Comparison of ENCODE assay signal across 26 cellular contexts in the genomic region with DNA sequence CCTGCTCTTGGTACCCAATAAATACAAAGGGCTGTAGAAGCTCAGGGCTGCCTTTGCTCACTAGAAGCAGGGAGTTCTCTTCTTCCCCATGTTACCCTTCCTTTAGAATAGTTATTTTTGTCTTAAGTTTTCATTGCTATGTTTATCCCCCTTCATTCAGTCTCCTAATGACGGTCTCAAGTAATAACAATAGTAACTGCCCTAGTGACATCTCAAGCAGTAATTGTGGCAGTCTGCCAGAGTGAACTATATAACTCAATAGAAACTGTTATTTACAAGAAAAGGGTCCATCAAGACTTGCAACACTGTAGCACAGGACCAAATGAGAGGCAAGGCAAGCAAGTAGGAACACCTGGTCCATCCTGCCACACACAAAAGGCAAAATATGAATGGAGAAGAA.
"Had no signal": no experiment of that assay in that cellular context is flagged by ENCODE, and none has a peak within 500 bp of the region (broad histone marks: within the 10 kb centered on the region; RNA-seq: fewer than 3 reads in every experiment).

No MANE protein-coding gene starts in this region.

- H3K27me3 ChIP-seq: body of pancreas, esophagus squamous epithelium, hepatocyte, right lobe of liver, SJSA1, stomach, tibial nerve had no signal

- H3K4me3 ChIP-seq: body of pancreas, coronary artery, esophagus squamous epithelium, hepatocyte, mucosa of descending colon, right lobe of liver, SJSA1, stomach, tibial nerve had no signal

- DNase-seq: activated B cell treated with CpG ODN at 0.5 μM for 24 hours; activated CD4-positive, alpha-beta T cell treated with anti-CD3 and anti-CD28 coated beads for 36 hours; activated CD8-positive, alpha-beta T cell treated with anti-CD3 and anti-CD28 coated beads, Interleukin-2, amount 10 ng/mL, durations not matched to agents 7 days and 5 days; aorta; body of pancreas; cerebellar nuclear complex; endodermal cell; esophagus squamous epithelium; left cardiac atrium; left ventricle myocardium superior; mucosa of descending colon; posterior cingulate gyrus; right lobe of liver; small intestine; stimulated activated CD4-positive, alpha-beta T cell treated with anti-CD3 and anti-CD28 coated beads, Interleukin-4, amount 100 ng/mL, for 24 hours; stomach had no signal

- H3K27ac ChIP-seq: body of pancreas, coronary artery, epithelial cell of prostate, esophagus squamous epithelium, hepatocyte, right lobe of liver, SJSA1, tibial nerve had no signal

- H3K27me3 Mint-ChIP-seq: activated B cell treated with CpG ODN at 0.5 μM for 24 hours; activated CD4-positive, alpha-beta T cell treated with anti-CD3 and anti-CD28 coated beads for 36 hours; activated naive CD4-positive, alpha-beta T cell treated with anti-CD3 and anti-CD28 coated beads, Interleukin-2, amount 50 U/mL, for 24 hours; stimulated activated memory B cell treated with anti-CD40 and anti-IgM and Interleukin-4, amounts not matched to agents 10 μg/mL and 1 μg/mL and 100 μg/mL, for 72 hours had no signal

- H3K4me1 Mint-ChIP-seq: activated B cell treated with CpG ODN at 0.5 μM for 24 hours; activated CD4-positive, alpha-beta T cell treated with anti-CD3 and anti-CD28 coated beads for 36 hours; activated naive CD4-positive, alpha-beta T cell treated with anti-CD3 and anti-CD28 coated beads, Interleukin-2, amount 50 U/mL, for 24 hours; endodermal cell; nephron; stimulated activated memory B cell treated with anti-CD40 and anti-IgM and Interleukin-4, amounts not matched to agents 10 μg/mL and 1 μg/mL and 100 μg/mL, for 72 hours had no signal

- H3K9me3 Mint-ChIP-seq: activated B cell treated with CpG ODN at 0.5 μM for 24 hours; activated naive CD4-positive, alpha-beta T cell treated with anti-CD3 and anti-CD28 coated beads, Interleukin-2, amount 50 U/mL, for 24 hours; activated T-helper 2 cell treated with anti-CD3 and anti-CD28 coated beads, Interferon-gamma antibody, Interleukin-2, Interleukin-4, amounts not matched to agents 10 μg/mL and 5 μg/mL and 100 μg/mL, durations not matched to agents 14 hours and 24 hours and 36 hours; stimulated activated memory B cell treated with anti-CD40 and anti-IgM and Interleukin-4, amounts not matched to agents 10 μg/mL and 1 μg/mL and 100 μg/mL, for 72 hours; T-helper 2 cell treated with Interferon-gamma antibody and Interleukin-4, amounts not matched to agents 5 μg/mL and 100 μg/mL, for 36 hours had no signal

- H3K4me3 Mint-ChIP-seq: activated B cell treated with CpG ODN at 0.5 μM for 24 hours; activated CD4-positive, alpha-beta T cell treated with anti-CD3 and anti-CD28 coated beads for 36 hours; activated CD8-positive, alpha-beta T cell treated with anti-CD3 and anti-CD28 coated beads, Interleukin-2, amount 10 ng/mL, durations not matched to agents 7 days and 5 days; activated naive CD4-positive, alpha-beta T cell treated with anti-CD3 and anti-CD28 coated beads, Interleukin-2, amount 50 U/mL, for 24 hours; endodermal cell; nephron; stimulated activated memory B cell treated with anti-CD40 and anti-IgM and Interleukin-4, amounts not matched to agents 10 μg/mL and 1 μg/mL and 100 μg/mL, for 72 hours; T-helper 2 cell treated with Interferon-gamma antibody and Interleukin-4, amounts not matched to agents 5 μg/mL and 100 μg/mL, for 36 hours had no signal

- H3K4me1 ChIP-seq: esophagus squamous epithelium, right lobe of liver, SJSA1 had no signal

- H3K9me3 ChIP-seq: body of pancreas, esophagus squamous epithelium, mucosa of descending colon, right lobe of liver, SJSA1, stomach, tibial nerve had no signal

- H3K27ac Mint-ChIP-seq: activated B cell treated with CpG ODN at 0.5 μM for 24 hours; activated CD4-positive, alpha-beta T cell treated with anti-CD3 and anti-CD28 coated beads for 36 hours; activated CD8-positive, alpha-beta T cell treated with anti-CD3 and anti-CD28 coated beads, Interleukin-2, amount 10 ng/mL, durations not matched to agents 7 days and 5 days; activated naive CD4-positive, alpha-beta T cell treated with anti-CD3 and anti-CD28 coated beads, Interleukin-2, amount 50 U/mL, for 24 hours; activated T-helper 2 cell treated with anti-CD3 and anti-CD28 coated beads, Interferon-gamma antibody, Interleukin-2, Interleukin-4, amounts not matched to agents 10 μg/mL and 5 μg/mL and 100 μg/mL, durations not matched to agents 14 hours and 24 hours and 36 hours; endodermal cell; nephron; stimulated activated memory B cell treated with anti-CD40 and anti-IgM and Interleukin-4, amounts not matched to agents 10 μg/mL and 1 μg/mL and 100 μg/mL, for 72 hours; T-helper 2 cell treated with Interferon-gamma antibody and Interleukin-4, amounts not matched to agents 5 μg/mL and 100 μg/mL, for 36 hours had no signal
